Comparison of ENCODE assay signal across 1 cellular context in the genomic region with DNA sequence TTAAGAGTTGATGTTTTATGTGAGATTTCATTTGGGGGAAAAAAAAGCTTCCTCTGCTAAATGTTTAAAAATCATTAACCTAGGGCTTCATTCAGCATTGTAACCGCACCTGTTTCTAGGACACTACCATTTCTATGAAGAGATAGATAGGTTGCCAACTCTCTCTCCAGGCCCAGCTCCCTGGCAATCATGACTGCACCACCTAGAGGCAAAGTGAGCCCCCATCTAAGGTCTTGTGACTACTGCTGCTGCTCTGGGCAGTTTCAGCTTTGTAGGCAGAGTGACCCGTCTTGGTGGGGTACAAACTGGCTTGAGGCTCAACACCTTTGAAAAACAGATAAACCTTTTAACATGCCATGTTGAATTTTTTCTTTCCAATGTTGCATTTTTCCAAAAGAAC.
TF ChIP-seq lines count a peak whose summit lies in the region.

No MANE protein-coding gene starts in this region.

TF ChIP-seq in GM23338, 12 proteins besides CTCF, POLR2A, EP300 and RAD21 (continued from another document):
- TF ChIP-seq ZNF331 (CRISPR knock-in tag; IDR thresholded peaks at IDR 0.05; ENCODE audit: low read depth) = no peak
- no peak for TF ChIP-seq POLR2AphosphoS5 (IDR thresholded peaks at IDR 0.05; ENCODE audit: low read depth)
- no peak for TF ChIP-seq EZH2phosphoT487 (IDR thresholded peaks at IDR 0.05; ENCODE audit: unreplicated experiment)
- TF ChIP-seq EZH2 (IDR thresholded peaks at IDR 0.05; ENCODE audit: low read depth, unreplicated experiment) = no peak
- no peak for TF ChIP-seq JUNB (IDR thresholded peaks at IDR 0.05; ENCODE audit: unreplicated experiment)
TF ChIP-seq in GM23338: peak in this region for 0.
